Comparison of ENCODE assay signal across 26 cellular contexts in the genomic region with DNA sequence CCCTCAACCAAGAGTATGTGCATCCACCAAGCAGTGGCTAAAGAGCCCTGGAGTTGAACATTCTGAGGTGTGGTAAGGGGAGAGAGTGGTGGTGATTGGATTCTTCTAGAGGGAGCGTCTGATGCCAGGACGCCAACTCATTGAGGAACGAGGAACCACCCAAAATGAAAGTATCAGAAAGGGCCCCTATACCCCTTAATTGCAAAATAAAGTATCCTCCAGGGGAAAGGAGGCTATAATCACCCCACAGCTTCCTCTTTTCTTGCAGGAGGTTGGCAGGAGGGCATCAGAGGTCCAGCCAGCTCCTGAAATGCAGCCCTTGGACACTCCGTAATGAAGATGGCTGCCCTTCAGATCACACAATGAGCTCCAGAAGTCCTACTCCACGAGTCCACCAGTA. TPM values are rescaled to one million over a fixed set of nuclear protein-coding genes. Genes with fewer than 3 reads are reported as not detected.
DNase-seq lines count a peak whose midpoint lies in the region; ATAC-seq and TF ChIP-seq lines count a peak whose summit lies in the region.
"Had no signal": no experiment of that assay in that cellular context is flagged by ENCODE, and none has a peak within 500 bp of the region (broad histone marks: within the 10 kb centered on the region; RNA-seq: fewer than 3 reads in every experiment).

No MANE protein-coding gene starts in this region.

- H3K9ac ChIP-seq in BLaER1 treated with 17β-estradiol and CSF1 and Interleukin-3, amounts not matched to agents 10 nM and 100 nM, result no peak overlapping the region
- H3K9ac ChIP-seq in Karpas-422 (ENCODE audit: low read length), result peak overlapping the region; percentile 30; the same call in 1 of the 2 replicates

- H3K4me2 ChIP-seq in BLaER1 treated with 17β-estradiol and CSF1 and Interleukin-3, amounts not matched to agents 10 nM and 100 nM, result peak overlapping the region; percentile 9 to 71 (median 45); a peak in 21 of 22 replicates
- H3K4me2 ChIP-seq in Karpas-422 (ENCODE audit: low read depth, low read length, poor library complexity, severe bottlenecking) (peak overlapping the region; percentile 42), osteoblast (ENCODE audit: insufficient read depth, low read length) (no peak overlapping the region)

- no peaks in the 10 kb centered on the region for H3K9me2 ChIP-seq in Karpas-422 (replicated peaks; ENCODE audit: insufficient read depth, low read length)

- H3K4me1 Mint-ChIP-seq in memory B cell, result no peaks in the 10 kb centered on the region
- H3K4me1 Mint-ChIP-seq: CD4-positive, CD25-positive, alpha-beta regulatory T cell had no signal

- TF ChIP-seq CTCF in osteoblast (IDR thresholded peaks at IDR 0.05; ENCODE audit: extremely low read depth, low read depth, low read length), result no peak

- no peak overlapping the region for H2AFZ ChIP-seq in Karpas-422 (ENCODE audit: low read length)
- no peak overlapping the region for H2AFZ ChIP-seq in osteoblast (ENCODE audit: low read length)

- no peak overlapping the region for H3K27ac Mint-ChIP-seq in memory B cell
- H3K27ac Mint-ChIP-seq: B cell; CD4-positive, CD25-positive, alpha-beta regulatory T cell; T-helper 17 cell had no signal

- H3K36me3 ChIP-seq in BLaER1 treated with 17β-estradiol and CSF1 and Interleukin-3, amounts not matched to agents 10 nM and 100 nM, result no peaks in the 10 kb centered on the region
- no peaks in the 10 kb centered on the region for H3K36me3 ChIP-seq in Karpas-422 (ENCODE audit: insufficient read depth, low read length)
- H3K36me3 ChIP-seq in osteoblast (ENCODE audit: insufficient read depth, low read length), result no peaks in the 10 kb centered on the region

- peaks cover 7 to 20% (median 14%) of the 10 kb centered on the region in 10 experiments; a peak in 19 of 20 replicates for H3K4me1 ChIP-seq in BLaER1 treated with 17β-estradiol and CSF1 and Interleukin-3, amounts not matched to agents 10 nM and 100 nM
- H3K4me1 ChIP-seq in Karpas-422 (ENCODE audit: low read length), result peaks cover 22% of the 10 kb centered on the region
- no peaks in the 10 kb centered on the region for H3K4me1 ChIP-seq in osteoblast (ENCODE audit: insufficient read depth, low read length)

- no peaks in the 10 kb centered on the region for H3K9me3 Mint-ChIP-seq in memory B cell
- H3K9me3 Mint-ChIP-seq: CD4-positive, CD25-positive, alpha-beta regulatory T cell had no signal

- H3K4me3 Mint-ChIP-seq in memory B cell, result no peak overlapping the region
- H3K4me3 Mint-ChIP-seq: B cell; CD4-positive, CD25-positive, alpha-beta regulatory T cell; T-helper 17 cell had no signal

- peak overlapping the region in 6 of 11 experiments; percentile 2 to 56 (median 52); a peak in 9 of 22 replicates for H3K27ac ChIP-seq in BLaER1 treated with 17β-estradiol and CSF1 and Interleukin-3, amounts not matched to agents 10 nM and 100 nM
- no peak overlapping the region for H3K27ac ChIP-seq in Karpas-422 (ENCODE audit: low read length)
- H3K27ac ChIP-seq in osteoblast (ENCODE audit: low read depth, low read length), result no peak overlapping the region

- DNase-seq in Karpas-422 (peak; percentile 79), NOMO-1 treated with dmso at 0.1 percent for 144 hours (lab: John Stamatoyannopoulos, UW; ENCODE audit: unreplicated experiment) (peak; percentile 33), memory B cell (ENCODE audit: low spot score in 2 of 2) (no peak), osteoblast (ENCODE audit: insufficient read length, low spot score, missing footprints) (no peak), NCI-H2081 treated with DMSO at 0.1 percent for 48 hours (lab: John Stamatoyannopoulos, UW) (no peak), inferior parietal cortex (ENCODE audit: extremely low spot score) (no peak)
- DNase-seq: CD4-positive, CD25-positive, alpha-beta regulatory T cell; DMS153; DND-41; NCI-H1048; NCI-H1417; NCI-H1694; NCI-H2081; NCI-H2171; NCI-H226; NCI-H510A; NCI-H69; Right ventricle myocardium superior; RPMI8226; T-helper 17 cell; T1000 had no signal

- no peaks in the 10 kb centered on the region for H3K79me2 ChIP-seq in Karpas-422 (ENCODE audit: low read length)
- H3K79me2 ChIP-seq in osteoblast (ENCODE audit: insufficient read depth, low read length), result no peaks in the 10 kb centered on the region

- H4K20me1 ChIP-seq in BLaER1 treated with 17β-estradiol and CSF1 and Interleukin-3, amounts not matched to agents 10 nM and 100 nM, result no peaks in the 10 kb centered on the region
- H4K20me1 ChIP-seq in Karpas-422 (ENCODE audit: insufficient read depth, low read depth, low read length) (no peaks in the 10 kb centered on the region), osteoblast (ENCODE audit: insufficient read depth, low read length) (no peaks in the 10 kb centered on the region)

- peaks cover 0 to 8% (median 0%) of the 10 kb centered on the region in 11 experiments; a peak in 2 of 22 replicates for H3K27me3 ChIP-seq in BLaER1 treated with 17β-estradiol and CSF1 and Interleukin-3, amounts not matched to agents 10 nM and 100 nM
- H3K27me3 ChIP-seq in Karpas-422 (ENCODE audit: low read length) (no peaks in the 10 kb centered on the region), osteoblast (ENCODE audit: insufficient read depth, low read length) (peaks cover 10% of the 10 kb centered on the region)

- H3K27me3 Mint-ChIP-seq in memory B cell, result peaks cover 19% of the 10 kb centered on the region

- no peaks in the 10 kb centered on the region for H3K9me3 ChIP-seq in BLaER1 treated with 17β-estradiol and CSF1 and Interleukin-3, amounts not matched to agents 10 nM and 100 nM (replicated peaks in 1 of 11)
- H3K9me3 ChIP-seq in Karpas-422 (ENCODE audit: low read length) (no peaks in the 10 kb centered on the region), osteoblast (ENCODE audit: low read depth, low read length) (no peaks in the 10 kb centered on the region)

- H3K4me3 ChIP-seq in BLaER1 treated with 17β-estradiol and CSF1 and Interleukin-3, amounts not matched to agents 10 nM and 100 nM, result no peak overlapping the region
- peak overlapping the region; percentile 52 for H3K4me3 ChIP-seq in Karpas-422 (ENCODE audit: low read length)
- no peak overlapping the region for H3K4me3 ChIP-seq in osteoblast (ENCODE audit: insufficient read depth, low read length)

- H3K36me3 Mint-ChIP-seq in memory B cell, result no peaks in the 10 kb centered on the region
- H3K36me3 Mint-ChIP-seq: CD4-positive, CD25-positive, alpha-beta regulatory T cell had no signal

- ATAC-seq in memory B cell (ENCODE audit: low read depth), result peak; percentile 44
- ATAC-seq: HCT116, T-helper 17 cell had no signal

RNA-seq across cellular contexts. Expression of gene KIAA1210, which starts 5.3 kb away (rescaled TPM):
- total RNA-seq in Karpas-422 (2014; rRNA removed; shearing (Covaris generic); ENCODE audit: low replicate concordance), result 0.87 and 1.2 TPM in 2 replicates
- total RNA-seq in osteoblast, result not detected in 2 replicates
- total RNA-seq: A673; B cell; CD4-positive, CD25-positive, alpha-beta regulatory T cell; H1; Right ventricle myocardium superior; T-helper 17 cell had no signal

Comparison
In these comparisons a context has a peak if more than half of its experiments do, and no peak if none do; other contexts are left out.
1. H3K27ac ChIP-seq: peak in BLaER1 treated with 17β-estradiol and CSF1 and Interleukin-3, amounts not matched to agents 10 nM and 100 nM (6 of 11); none in Karpas-422 (single experiment) and osteoblast (single experiment).
2. DNase-seq: peak in Karpas-422 (single experiment) and NOMO-1 treated with dmso at 0.1 percent for 144 hours (single experiment); none in memory B cell (0 of 2), osteoblast (single experiment), NCI-H2081 treated with DMSO at 0.1 percent for 48 hours (single experiment) and inferior parietal cortex (single experiment).